Comparison of ENCODE assay signal across 23 cellular contexts in genomic region chr2:33903237-33903636, GRCh38.
"Had no signal": no experiment of that assay in that cellular context is flagged by ENCODE, and none has a peak within 500 bp of the region (broad histone marks: within the 10 kb centered on the region; RNA-seq: fewer than 3 reads in every experiment).

No MANE protein-coding gene starts in this region.

- H3K36me3 ChIP-seq: colonic mucosa, Peyer's patch, WERI-Rb-1 had no signal

- ATAC-seq: activated CD4-positive, alpha-beta T cell treated with anti-CD3 and anti-CD28 coated beads for 36 hours; activated T-cell treated with anti-CD3 and anti-CD28 coated beads, Interleukin-2, amount 50 U/mL, for 72 hours had no signal

- H3K27ac ChIP-seq: colonic mucosa, Peyer's patch, RWPE1, WERI-Rb-1 had no signal

- H3K27me3 ChIP-seq: colonic mucosa, Peyer's patch had no signal

- DNase-seq: activated CD4-positive, alpha-beta memory T cell treated with anti-CD3 and anti-CD28 coated beads, Interleukin-2, amount 10 ng/mL, durations not matched to agents 7 days and 5 days; activated CD4-positive, alpha-beta T cell treated with anti-CD3 and anti-CD28 coated beads for 36 hours; activated CD4-positive, alpha-beta T cell treated with anti-CD3 and anti-CD28 coated beads, Interleukin-2, amount 50 U/mL, for 1 hour; activated gamma-delta T cell treated with Interleukin-2 at 50 U/mL for 16 hours; activated naive CD4-positive, alpha-beta T cell treated with anti-CD3 and anti-CD28 coated beads, Interleukin-2, amount 10 ng/mL, durations not matched to agents 7 days and 5 days; activated naive CD8-positive, alpha-beta T cell treated with anti-CD3 and anti-CD28 coated beads for 36 hours; activated T-cell treated with anti-CD3 and anti-CD28 coated beads for 4 hours; activated T-cell treated with anti-CD3 and anti-CD28 coated beads, Interleukin-2, amount 50 U/mL, for 72 hours; caudate nucleus; colonic mucosa; Karpas-422; NCI-H1105 treated with DMSO at 0.1 percent for 48 hours; NCI-H1436 treated with DMSO at 0.1 percent for 48 hours; NCI-H187; NCI-H2081; NCI-H226; NCI-H526 treated with DMSO at 0.1 percent for 48 hours; NCI-H82; Peyer's patch; Right ventricle myocardium superior; T-helper 1 cell; WERI-Rb-1 had no signal

- H3K4me3 ChIP-seq: colonic mucosa, Peyer's patch had no signal

- H3K4me1 ChIP-seq: colonic mucosa, Peyer's patch had no signal

- H3K9me3 ChIP-seq: colonic mucosa, Peyer's patch had no signal
